Comparison of ENCODE assay signal across 23 cellular contexts in genomic region chr6:167211870-167212715, GRCh38. TPM values are rescaled to one million over a fixed set of nuclear protein-coding genes. Genes with fewer than 3 reads are reported as not detected.
DNase-seq lines count a peak whose midpoint lies in the region; ATAC-seq and TF ChIP-seq lines count a peak whose summit lies in the region.
"Had no signal": no experiment of that assay in that cellular context is flagged by ENCODE, and none has a peak within 500 bp of the region (broad histone marks: within the 10 kb centered on the region; RNA-seq: fewer than 3 reads in every experiment).

No MANE protein-coding gene starts in this region.

- no peaks in the 10 kb centered on the region for H3K36me3 ChIP-seq in rectal smooth muscle tissue (ENCODE audit: control insufficient read depth, insufficient read depth, low read length)

- H3K4me3 ChIP-seq in rectal smooth muscle tissue (ENCODE audit: low read length): no peak overlapping the region

- H3K4me1 Mint-ChIP-seq in activated CD4-positive, alpha-beta memory T cell treated with anti-CD3 and anti-CD28 coated beads for 36 hours (ENCODE audit: low read depth): peaks cover 6% of the 10 kb centered on the region
- peaks cover 5% of the 10 kb centered on the region for H3K4me1 Mint-ChIP-seq in activated CD4-positive, alpha-beta memory T cell treated with anti-CD3 and anti-CD28 coated beads, Interleukin-2, amount 10 ng/mL, durations not matched to agents 7 days and 5 days
- H3K4me1 Mint-ChIP-seq: activated naive CD8-positive, alpha-beta T cell treated with anti-CD3 and anti-CD28 coated beads, Interleukin-2, amount 50 U/mL, for 24 hours had no signal

- DNase-seq in activated CD4-positive, alpha-beta memory T cell treated with anti-CD3 and anti-CD28 coated beads for 36 hours: peak; percentile 36
- DNase-seq in activated CD4-positive, alpha-beta memory T cell treated with anti-CD3 and anti-CD28 coated beads, Interleukin-2, amount 10 ng/mL, durations not matched to agents 7 days and 5 days: no peak
- no peak for DNase-seq in foreskin keratinocyte
- no peak for DNase-seq in HT-29 (ENCODE audit: low spot score)
- DNase-seq in activated effector memory CD4-positive, alpha-beta T cell treated with anti-CD3 and anti-CD28 coated beads, Interleukin-2, amount 50 U/mL, for 16 hours: no peak
- DNase-seq: 8988T; activated naive CD8-positive, alpha-beta T cell treated with anti-CD3 and anti-CD28 coated beads, Interleukin-2, amount 50 U/mL, for 24 hours; left colon; midbrain; NCI-H526 treated with DMSO at 0.1 percent for 48 hours; SHP77 treated with DMSO at 0.1 percent for 48 hours had no signal

- intact Hi-C loops in activated CD4-positive, alpha-beta memory T cell treated with anti-CD3 and anti-CD28 coated beads for 36 hours (cut with micrococcal nuclease): loop anchor here (2.0 kb wide), 1 partner anchor 141 kb away; no protein-coding TSS in a partner anchor

- ATAC-seq in HG02571 (IDR thresholded peaks at IDR 0.05; ENCODE audit: unreplicated experiment) (peak; percentile 29), HG03354 (IDR thresholded peaks at IDR 0.05; ENCODE audit: poor library complexity, severe bottlenecking, unreplicated experiment) (peak; percentile 31), foreskin keratinocyte (no peak)
- ATAC-seq: activated naive CD8-positive, alpha-beta T cell treated with anti-CD3 and anti-CD28 coated beads, Interleukin-2, amount 50 U/mL, for 24 hours; left colon had no signal

- no peaks in the 10 kb centered on the region for H3K36me3 Mint-ChIP-seq in activated CD4-positive, alpha-beta memory T cell treated with anti-CD3 and anti-CD28 coated beads for 36 hours
- H3K36me3 Mint-ChIP-seq in activated CD4-positive, alpha-beta memory T cell treated with anti-CD3 and anti-CD28 coated beads, Interleukin-2, amount 10 ng/mL, durations not matched to agents 7 days and 5 days (ENCODE audit: low read depth): no peaks in the 10 kb centered on the region

- no peak overlapping the region for H3K9ac ChIP-seq in rectal smooth muscle tissue (ENCODE audit: low read length)

- peak overlapping the region; percentile 56 for H3K27ac ChIP-seq in rectal smooth muscle tissue (ENCODE audit: low read depth, low read length)
- no peak overlapping the region for H3K27ac ChIP-seq in foreskin keratinocyte
- H3K27ac ChIP-seq: epithelial cell of prostate had no signal

- peaks cover 1% of the 10 kb centered on the region for H3K27me3 Mint-ChIP-seq in activated CD4-positive, alpha-beta memory T cell treated with anti-CD3 and anti-CD28 coated beads for 36 hours
- H3K27me3 Mint-ChIP-seq in activated CD4-positive, alpha-beta memory T cell treated with anti-CD3 and anti-CD28 coated beads, Interleukin-2, amount 10 ng/mL, durations not matched to agents 7 days and 5 days: peaks cover 7% of the 10 kb centered on the region

- H3K4me1 ChIP-seq in rectal smooth muscle tissue (ENCODE audit: control insufficient read depth, insufficient read depth, low read length) (peaks cover 6% of the 10 kb centered on the region), foreskin keratinocyte (no peaks in the 10 kb centered on the region)

- CTCF ChIA-PET in activated CD4-positive, alpha-beta memory T cell treated with anti-CD3 and anti-CD28 coated beads for 36 hours (lab: Charles Lee): no interaction called here
- CTCF ChIA-PET in activated CD4-positive, alpha-beta memory T cell treated with anti-CD3 and anti-CD28 coated beads, Interleukin-2, amount 10 ng/mL, durations not matched to agents 7 days and 5 days (lab: Charles Lee): no interaction called here

- POLR2A ChIA-PET in activated CD4-positive, alpha-beta memory T cell treated with anti-CD3 and anti-CD28 coated beads for 36 hours (lab: Charles Lee): interaction anchor here (0.8 kb wide), 1 partner anchor 139 kb away, joined by 3 read pairs; no protein-coding TSS in a partner anchor
- POLR2A ChIA-PET in activated CD4-positive, alpha-beta memory T cell treated with anti-CD3 and anti-CD28 coated beads, Interleukin-2, amount 10 ng/mL, durations not matched to agents 7 days and 5 days (lab: Charles Lee): no interaction called here

- no peak overlapping the region for H3K27ac Mint-ChIP-seq in activated CD4-positive, alpha-beta memory T cell treated with anti-CD3 and anti-CD28 coated beads for 36 hours
- H3K27ac Mint-ChIP-seq in activated CD4-positive, alpha-beta memory T cell treated with anti-CD3 and anti-CD28 coated beads, Interleukin-2, amount 10 ng/mL, durations not matched to agents 7 days and 5 days: no peak overlapping the region
- H3K27ac Mint-ChIP-seq: activated naive CD8-positive, alpha-beta T cell treated with anti-CD3 and anti-CD28 coated beads, Interleukin-2, amount 50 U/mL, for 24 hours; activated T-cell treated with anti-CD3 and anti-CD28 coated beads, Interleukin-2, amount 50 U/mL, for 72 hours had no signal

- no peaks in the 10 kb centered on the region for H3K27me3 ChIP-seq in rectal smooth muscle tissue (ENCODE audit: control insufficient read depth, insufficient read depth, low read length)
- no peaks in the 10 kb centered on the region for H3K27me3 ChIP-seq in foreskin keratinocyte

- TF ChIP-seq CTCF in foreskin keratinocyte (conservative IDR thresholded peaks at IDR 0.05): no peak

- no peak overlapping the region for H3K4me3 Mint-ChIP-seq in activated CD4-positive, alpha-beta memory T cell treated with anti-CD3 and anti-CD28 coated beads for 36 hours
- H3K4me3 Mint-ChIP-seq in activated CD4-positive, alpha-beta memory T cell treated with anti-CD3 and anti-CD28 coated beads, Interleukin-2, amount 10 ng/mL, durations not matched to agents 7 days and 5 days: no peak overlapping the region
- H3K4me3 Mint-ChIP-seq: activated naive CD8-positive, alpha-beta T cell treated with anti-CD3 and anti-CD28 coated beads, Interleukin-2, amount 50 U/mL, for 24 hours; activated T-cell treated with anti-CD3 and anti-CD28 coated beads, Interleukin-2, amount 50 U/mL, for 72 hours; neural crest cell had no signal

- H3K9me3 Mint-ChIP-seq in activated CD4-positive, alpha-beta memory T cell treated with anti-CD3 and anti-CD28 coated beads for 36 hours: no peaks in the 10 kb centered on the region
- H3K9me3 Mint-ChIP-seq in activated CD4-positive, alpha-beta memory T cell treated with anti-CD3 and anti-CD28 coated beads, Interleukin-2, amount 10 ng/mL, durations not matched to agents 7 days and 5 days: no peaks in the 10 kb centered on the region
- H3K9me3 Mint-ChIP-seq: activated naive CD8-positive, alpha-beta T cell treated with anti-CD3 and anti-CD28 coated beads, Interleukin-2, amount 50 U/mL, for 24 hours; activated T-cell treated with anti-CD3 and anti-CD28 coated beads, Interleukin-2, amount 50 U/mL, for 72 hours; neural crest cell had no signal

RNA-seq across cellular contexts. Expression of gene GPR31, which starts 54.3 kb away (rescaled TPM):
- total RNA-seq in activated CD4-positive, alpha-beta memory T cell treated with anti-CD3 and anti-CD28 coated beads for 36 hours: not detected
- total RNA-seq in activated CD4-positive, alpha-beta memory T cell treated with anti-CD3 and anti-CD28 coated beads, Interleukin-2, amount 10 ng/mL, durations not matched to agents 7 days and 5 days: not detected
- total RNA-seq in foreskin keratinocyte: not detected in 2 replicates
- not detected in 2 replicates for polyA plus RNA-seq in foreskin keratinocyte
- total RNA-seq in HT-29 (2014; rRNA removed; shearing (Covaris generic)): not detected in 2 replicates
- total RNA-seq: activated T-cell treated with anti-CD3 and anti-CD28 coated beads, Interleukin-2, amount 50 U/mL, for 72 hours; dermis microvascular lymphatic vessel endothelial cell; frontal cortex; left colon; LHCN-M2; neural crest cell; pulmonary artery endothelial cell; T-helper 1 cell treated with Interleukin-12 subunit alpha and Interleukin-12 subunit beta and Interleukin-4 antibody, amounts not matched to agents 30 ng/mL and 1 ng/mL, for 36 hours had no signal
- polyA plus RNA-seq: BJ had no signal
